ENCODE assay signal across 23 cellular contexts in the genomic region with DNA sequence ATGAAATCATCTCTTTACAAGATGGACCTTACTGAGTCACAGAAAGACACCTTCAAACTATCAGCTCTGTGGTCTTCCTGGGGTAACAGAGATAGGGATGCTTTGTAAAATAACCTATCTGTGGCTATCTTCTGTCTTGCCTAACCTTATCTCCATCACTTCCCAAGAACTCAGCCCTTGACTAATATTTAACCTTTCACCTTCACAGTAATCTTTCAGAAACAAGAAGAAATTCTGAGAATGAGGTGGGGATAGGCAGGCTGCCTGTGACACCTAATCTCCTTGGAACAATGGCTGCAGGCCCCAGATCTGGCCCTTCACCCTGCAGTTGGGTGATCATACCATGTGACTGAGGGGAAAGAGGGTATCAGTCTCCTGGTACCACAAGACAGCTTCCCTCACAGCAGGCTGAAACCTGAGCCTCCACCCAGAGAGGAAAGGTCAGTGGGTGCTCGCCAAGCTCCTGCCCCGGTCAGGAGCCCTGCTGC. TPM values are rescaled to one million over a fixed set of nuclear protein-coding genes. Genes with fewer than 3 reads are reported as not detected.
DNase-seq lines count a peak whose midpoint lies in the region; ATAC-seq, FAIRE-seq and TF ChIP-seq lines count a peak whose summit lies in the region.
"Had no signal": no experiment of that assay in that cellular context is flagged by ENCODE, and none has a peak within 500 bp of the region (broad histone marks: within the 10 kb centered on the region; RNA-seq: fewer than 3 reads in every experiment).

No MANE protein-coding gene starts in this region.

- peak; percentile 82 to 84 for ATAC-seq in stimulated activated naive B cell treated with anti-CD40 and anti-IgM and Interleukin-4, amounts not matched to agents 10 μg/mL and 1 μg/mL and 100 μg/mL, for 72 hours (replicated peaks)
- no peak for ATAC-seq in GM18867 (IDR thresholded peaks at IDR 0.05; ENCODE audit: unreplicated experiment)
- ATAC-seq: HepG2, left colon had no signal

- H3K9me3 Mint-ChIP-seq in T-helper 2 cell treated with Interferon-gamma antibody and Interleukin-4, amounts not matched to agents 5 μg/mL and 100 μg/mL, for 36 hours = no peaks in the 10 kb centered on the region
- H3K9me3 Mint-ChIP-seq in stimulated activated naive B cell treated with anti-CD40 and anti-IgM and Interleukin-4, amounts not matched to agents 10 μg/mL and 1 μg/mL and 100 μg/mL, for 72 hours = peaks cover 3 to 5% of the 10 kb centered on the region in 2 donors
- H3K9me3 Mint-ChIP-seq in type B pancreatic cell = no peaks in the 10 kb centered on the region
- H3K9me3 Mint-ChIP-seq: central memory CD8-positive, alpha-beta T cell had no signal

- DNase-seq in ELF-1 (ENCODE audit: low read depth, low spot score) (peak; percentile 28), left kidney (ENCODE audit: low read depth, low spot score) (peak; percentile 24), HK-2 (ENCODE audit: unreplicated experiment) (no peak), GM12892 (ENCODE audit: insufficient read length) (no peak), type B pancreatic cell (ENCODE audit: extremely low spot score, unreplicated experiment) (no peak)
- DNase-seq in T-helper 2 cell treated with Interferon-gamma antibody and Interleukin-4, amounts not matched to agents 5 μg/mL and 100 μg/mL, for 36 hours (ENCODE audit: low spot score) = peak; percentile 17
- DNase-seq in stimulated activated naive B cell treated with anti-CD40 and anti-IgM and Interleukin-4, amounts not matched to agents 10 μg/mL and 1 μg/mL and 100 μg/mL, for 72 hours = no peak
- DNase-seq: activated CD4-positive, CD25-positive, alpha-beta regulatory T cell; activated effector memory CD4-positive, alpha-beta T cell treated with anti-CD3 and anti-CD28 coated beads, Interleukin-2, amount 50 U/mL, for 16 hours; amygdala; effector CD8-positive, alpha-beta T cell; hypothalamus; left colon; NCI-H524; SIG-M5; spleen had no signal

- H3K27me3 Mint-ChIP-seq in T-helper 2 cell treated with Interferon-gamma antibody and Interleukin-4, amounts not matched to agents 5 μg/mL and 100 μg/mL, for 36 hours (ENCODE audit: low read depth) = no peaks in the 10 kb centered on the region
- peaks cover 12 to 17% of the 10 kb centered on the region in 2 donors for H3K27me3 Mint-ChIP-seq in stimulated activated naive B cell treated with anti-CD40 and anti-IgM and Interleukin-4, amounts not matched to agents 10 μg/mL and 1 μg/mL and 100 μg/mL, for 72 hours
- no peaks in the 10 kb centered on the region for H3K27me3 Mint-ChIP-seq in type B pancreatic cell

- TF ChIP-seq CTCF in type B pancreatic cell (conservative IDR thresholded peaks at IDR 0.05) = no peak

- no peak for FAIRE-seq in GM12892 (lab: Jason Lieb, UNC)
- FAIRE-seq: HepG2 had no signal

- peaks cover 18% of the 10 kb centered on the region for H3K4me1 Mint-ChIP-seq in T-helper 2 cell treated with Interferon-gamma antibody and Interleukin-4, amounts not matched to agents 5 μg/mL and 100 μg/mL, for 36 hours (ENCODE audit: low read depth)
- peaks cover 7 to 30% of the 10 kb centered on the region in 2 donors for H3K4me1 Mint-ChIP-seq in stimulated activated naive B cell treated with anti-CD40 and anti-IgM and Interleukin-4, amounts not matched to agents 10 μg/mL and 1 μg/mL and 100 μg/mL, for 72 hours
- H3K4me1 Mint-ChIP-seq in type B pancreatic cell (ENCODE audit: unreplicated experiment) = peaks cover 17% of the 10 kb centered on the region
- H3K4me1 Mint-ChIP-seq: central memory CD8-positive, alpha-beta T cell had no signal

- H3K27ac Mint-ChIP-seq in T-helper 2 cell treated with Interferon-gamma antibody and Interleukin-4, amounts not matched to agents 5 μg/mL and 100 μg/mL, for 36 hours = no peak overlapping the region
- H3K27ac Mint-ChIP-seq in stimulated activated naive B cell treated with anti-CD40 and anti-IgM and Interleukin-4, amounts not matched to agents 10 μg/mL and 1 μg/mL and 100 μg/mL, for 72 hours = no peak overlapping the region
- no peak overlapping the region for H3K27ac Mint-ChIP-seq in type B pancreatic cell

- no peak for TF ChIP-seq POLR2A in GM12892 (IDR thresholded peaks at IDR 0.05; ENCODE audit: low read depth, low read length)

- H3K4me3 Mint-ChIP-seq in T-helper 2 cell treated with Interferon-gamma antibody and Interleukin-4, amounts not matched to agents 5 μg/mL and 100 μg/mL, for 36 hours = no peak overlapping the region
- no peak overlapping the region for H3K4me3 Mint-ChIP-seq in stimulated activated naive B cell treated with anti-CD40 and anti-IgM and Interleukin-4, amounts not matched to agents 10 μg/mL and 1 μg/mL and 100 μg/mL, for 72 hours
- no peak overlapping the region for H3K4me3 Mint-ChIP-seq in type B pancreatic cell
- H3K4me3 Mint-ChIP-seq: central memory CD8-positive, alpha-beta T cell had no signal

- H3K36me3 Mint-ChIP-seq in T-helper 2 cell treated with Interferon-gamma antibody and Interleukin-4, amounts not matched to agents 5 μg/mL and 100 μg/mL, for 36 hours (ENCODE audit: low read depth) = no peaks in the 10 kb centered on the region
- no peaks in the 10 kb centered on the region for H3K36me3 Mint-ChIP-seq in stimulated activated naive B cell treated with anti-CD40 and anti-IgM and Interleukin-4, amounts not matched to agents 10 μg/mL and 1 μg/mL and 100 μg/mL, for 72 hours
- H3K36me3 Mint-ChIP-seq in type B pancreatic cell = peaks cover 17% of the 10 kb centered on the region

RNA-seq across cellular contexts. Expression of gene CEBPE, which starts 27.4 kb away (rescaled TPM):
- not detected for polyA plus RNA-seq in GM12892 (2012; ENCODE audit: missing spikeins)
- not detected in 2 replicates for total RNA-seq in type B pancreatic cell (ENCODE audit: low replicate concordance)
- total RNA-seq: G401, left colon, osteocyte had no signal

RNA-seq across cellular contexts. Expression of gene SLC7A8, which starts 37.0 kb away (rescaled TPM):
- not detected for polyA plus RNA-seq in GM12892 (2012; ENCODE audit: missing spikeins)
- total RNA-seq in type B pancreatic cell (ENCODE audit: low replicate concordance) = 56.1 and 56.7 TPM in 2 replicates
- total RNA-seq: HepG2 had no signal

RNA-seq across cellular contexts. Expression of gene CIROP, which starts 41.7 kb away (rescaled TPM):
- polyA plus RNA-seq in GM12892 (2012; ENCODE audit: missing spikeins) = not detected
- 0.19 and 0.40 TPM in 2 replicates for total RNA-seq in type B pancreatic cell (ENCODE audit: low replicate concordance)
- total RNA-seq: G401; HepG2; left colon; mucosa of gallbladder; osteocyte; spleen; T-helper 1 cell treated with Interleukin-12 subunit alpha and Interleukin-12 subunit beta and Interleukin-4 antibody, amounts not matched to agents 30 ng/mL and 1 ng/mL, for 36 hours had no signal
- polyA plus RNA-seq: spleen had no signal

RNA-seq across cellular contexts. Expression of gene C14orf119, which starts 51.2 kb away (rescaled TPM):
- 39.9 TPM for polyA plus RNA-seq in GM12892 (2012; ENCODE audit: missing spikeins)
- 53.0 and 67.2 TPM in 2 replicates for total RNA-seq in type B pancreatic cell (ENCODE audit: low replicate concordance)

RNA-seq across cellular contexts. Expression of gene ACIN1, which starts 51.5 kb away (rescaled TPM):
- 83.9 TPM for polyA plus RNA-seq in GM12892 (2012; ENCODE audit: missing spikeins)
- 214 and 342 TPM in 2 replicates for total RNA-seq in type B pancreatic cell (ENCODE audit: low replicate concordance)

Comparison
In these comparisons a context has a peak if more than half of its experiments do, and no peak if none do; other contexts are left out.
1. DNase-seq: peak in ELF-1 (single experiment), T-helper 2 cell treated with Interferon-gamma antibody and Interleukin-4, amounts not matched to agents 5 μg/mL and 100 μg/mL, for 36 hours (single experiment) and left kidney (single experiment); none in stimulated activated naive B cell treated with anti-CD40 and anti-IgM and Interleukin-4, amounts not matched to agents 10 μg/mL and 1 μg/mL and 100 μg/mL, for 72 hours (single experiment), HK-2 (single experiment), GM12892 (single experiment) and type B pancreatic cell (single experiment).